ENCODE assay signal across 8 cellular contexts in genomic region chr9:131372609-131372978, GRCh38. TPM values are rescaled to one million over a fixed set of nuclear protein-coding genes. Genes with fewer than 3 reads are reported as not detected.
DNase-seq lines count a peak whose midpoint lies in the region; TF ChIP-seq lines count a peak whose summit lies in the region.
"Not testable (repeated sequence)": the region's sequence is repeated elsewhere in the genome, so short reads cannot be mapped to it uniquely, and the experiment has no call there.

No MANE protein-coding gene starts in this region.

- not testable (repeated sequence) for H4K5ac ChIP-seq in mesendoderm (ENCODE audit: low read length)

- not testable (repeated sequence) for TF ChIP-seq CTCF in GM12864 (IDR thresholded peaks at IDR 0.05; ENCODE audit: low read depth, low read length, missing control alignments); breast epithelium (IDR thresholded peaks at IDR 0.05); fibroblast of villous mesenchyme (IDR thresholded peaks at IDR 0.05; ENCODE audit: insufficient read depth, low read depth, low read length); sigmoid colon (IDR thresholded peaks at IDR 0.05); vagina (IDR thresholded peaks at IDR 0.05)

- CTCF ChIA-PET in activated CD4-positive, alpha-beta T cell treated with anti-CD3 and anti-CD28 coated beads, Interleukin-2, amount 10 ng/mL, durations not matched to agents 7 days and 5 days (lab: Charles Lee) = interaction anchor here (0.5 to 1.4 kb wide), 10 partner anchors 11 to 644 kb away, joined by 3 to 6 read pairs (median 4); no protein-coding TSS in a partner anchor

- peak overlapping the region; percentile 72 for H3K4me3 ChIP-seq in GM12864 (ENCODE audit: low read depth, low read length)
- H3K4me3 ChIP-seq in breast epithelium = peak overlapping the region; percentile 56 to 75 (median 72)
- H3K4me3 ChIP-seq in fibroblast of villous mesenchyme (ENCODE audit: low read depth, low read length) = peak overlapping the region; percentile 80
- not testable (repeated sequence) for H3K4me3 ChIP-seq in mesendoderm (ENCODE audit: low read length)
- H3K4me3 ChIP-seq in sigmoid colon = peak overlapping the region; percentile 55 to 62 (median 58)
- H3K4me3 ChIP-seq in vagina = peak overlapping the region; percentile 63 to 79

- not testable (repeated sequence) for H3K36me3 ChIP-seq in breast epithelium; mesendoderm (ENCODE audit: control insufficient read depth, insufficient read depth, low read length); sigmoid colon; vagina

- H3K4me3 Mint-ChIP-seq in activated CD4-positive, alpha-beta T cell treated with anti-CD3 and anti-CD28 coated beads, Interleukin-2, amount 10 ng/mL, durations not matched to agents 7 days and 5 days = peak overlapping the region; percentile 96

- POLR2A ChIA-PET in activated CD4-positive, alpha-beta T cell treated with anti-CD3 and anti-CD28 coated beads, Interleukin-2, amount 10 ng/mL, durations not matched to agents 7 days and 5 days (lab: Charles Lee) = interaction anchor here (0.6 to 1.7 kb wide), 4 partner anchors 18 to 128 kb away, joined by 3 to 5 read pairs (median 3); no protein-coding TSS in a partner anchor

- H4K8ac ChIP-seq in mesendoderm (ENCODE audit: low read depth, low read length) = not testable (repeated sequence)

- no CpG with 5 or more reads among the region's 17 CpGs for WGBS in mesendoderm (ENCODE audit: extremely low coverage, insufficient coverage, low lambda C conversion rate)
- WGBS in sigmoid colon, 2 donors = 19 to 50% methylated on average over 17 of the region's 17 CpGs

- H2BK120ac ChIP-seq in mesendoderm (ENCODE audit: low read depth, low read length) = not testable (repeated sequence)

- not testable (repeated sequence) for H3K9me3 ChIP-seq in breast epithelium, sigmoid colon, vagina

- H3K4me1 Mint-ChIP-seq in activated CD4-positive, alpha-beta T cell treated with anti-CD3 and anti-CD28 coated beads, Interleukin-2, amount 10 ng/mL, durations not matched to agents 7 days and 5 days = peaks cover 17% of the 10 kb centered on the region

- not testable (repeated sequence) for H3K18ac ChIP-seq in mesendoderm (ENCODE audit: low read length)

- not testable (repeated sequence) for H3K27me3 Mint-ChIP-seq in activated CD4-positive, alpha-beta T cell treated with anti-CD3 and anti-CD28 coated beads, Interleukin-2, amount 10 ng/mL, durations not matched to agents 7 days and 5 days

- TF ChIP-seq POLR2A in breast epithelium (IDR thresholded peaks at IDR 0.05); sigmoid colon (IDR thresholded peaks at IDR 0.05); vagina (IDR thresholded peaks at IDR 0.05): not testable (repeated sequence)

- H3K27ac ChIP-seq in breast epithelium (peak overlapping the region; percentile 91 to 93), sigmoid colon (peak overlapping the region; percentile 92 to 95 (median 94)), vagina (peak overlapping the region; percentile 89)
- not testable (repeated sequence) for H3K27ac ChIP-seq in mesendoderm (ENCODE audit: low read depth, low read length)

- not testable (repeated sequence) for H3K23ac ChIP-seq in mesendoderm (ENCODE audit: low read length)

- DNase-seq in GM12864 (ENCODE audit: low read depth); activated CD4-positive, alpha-beta T cell treated with anti-CD3 and anti-CD28 coated beads, Interleukin-2, amount 10 ng/mL, durations not matched to agents 7 days and 5 days; breast epithelium (ENCODE audit: low spot score in 2 of 2); fibroblast of villous mesenchyme (ENCODE audit: low read depth); mesendoderm; sigmoid colon; vagina (ENCODE audit: extremely low spot score in 2 of 2): not testable (repeated sequence)
- peak; percentile 51 for DNase-seq in NCI-H69 (lab: John Stamatoyannopoulos, UW)

- H3K4me2 ChIP-seq in mesendoderm (ENCODE audit: low read length) = not testable (repeated sequence)

- H3K27ac Mint-ChIP-seq in activated CD4-positive, alpha-beta T cell treated with anti-CD3 and anti-CD28 coated beads, Interleukin-2, amount 10 ng/mL, durations not matched to agents 7 days and 5 days = peak overlapping the region; percentile 96

- not testable (repeated sequence) for H2BK5ac ChIP-seq in mesendoderm (ENCODE audit: low read length)

- not testable (repeated sequence) for H3K9ac ChIP-seq in mesendoderm (ENCODE audit: low read length)

- intact Hi-C loops in breast epithelium (cut with DNase I; ENCODE audit: low total_unique reads) = loop anchor here (10.0 kb wide), 1 partner anchor 1982 kb away; the partner anchor contains the start of genes SURF1 and SURF2
- intact Hi-C loops in sigmoid colon (cut with DNase I); vagina (cut with DNase I): not testable (repeated sequence)

- not testable (repeated sequence) for H3K79me2 ChIP-seq in mesendoderm (ENCODE audit: control insufficient read depth, insufficient read depth, low read length)

- not testable (repeated sequence) for H3K27me3 ChIP-seq in breast epithelium; mesendoderm (ENCODE audit: insufficient read depth, low read length, poor library complexity); sigmoid colon; vagina

- not testable (repeated sequence) for H3K4ac ChIP-seq in mesendoderm (ENCODE audit: low read depth, low read length)

- H3K9me3 Mint-ChIP-seq in activated CD4-positive, alpha-beta T cell treated with anti-CD3 and anti-CD28 coated beads, Interleukin-2, amount 10 ng/mL, durations not matched to agents 7 days and 5 days = not testable (repeated sequence)

- not testable (repeated sequence) for H2AK5ac ChIP-seq in mesendoderm (ENCODE audit: low read length)

- H3K4me1 ChIP-seq in breast epithelium; mesendoderm (ENCODE audit: control insufficient read depth, low read depth, low read length); vagina: not testable (repeated sequence)
- H3K4me1 ChIP-seq in sigmoid colon = peaks cover 2 to 13% (median 7%) of the 10 kb centered on the region in 4 donors

- not testable (repeated sequence) for H3K36me3 Mint-ChIP-seq in activated CD4-positive, alpha-beta T cell treated with anti-CD3 and anti-CD28 coated beads, Interleukin-2, amount 10 ng/mL, durations not matched to agents 7 days and 5 days (ENCODE audit: low read depth)

- not testable (repeated sequence) for H2BK15ac ChIP-seq in mesendoderm (replicated peaks; ENCODE audit: low read depth)

- peak overlapping the region; percentile 96 for H3K56ac ChIP-seq in mesendoderm (ENCODE audit: low read length)

- not testable (repeated sequence) for H3K79me1 ChIP-seq in mesendoderm (ENCODE audit: low read length)

- not testable (repeated sequence) for TF ChIP-seq EP300 in sigmoid colon (IDR thresholded peaks at IDR 0.05)

RNA-seq across cellular contexts. Expression of gene PRRC2B, which starts 21.3 kb away (rescaled TPM):
- total RNA-seq in activated CD4-positive, alpha-beta T cell treated with anti-CD3 and anti-CD28 coated beads, Interleukin-2, amount 10 ng/mL, durations not matched to agents 7 days and 5 days = 100 to 1,000 TPM; 281 to 303 TPM
- total RNA-seq in breast epithelium (100 to 1,000 TPM in 2 of 3 donors, 10 to 100 TPM in 1; 95.9 to 143 (median 102) TPM), fibroblast of villous mesenchyme (79.2 and 92.8 TPM in 2 replicates), sigmoid colon (10 to 100 TPM; 62.7 to 98.6 (median 78.9) TPM), vagina (116 TPM)
- polyA plus RNA-seq in mesendoderm (2013, experiment 1 of 2) = 62.7 TPM
- 70.0 TPM for polyA plus RNA-seq in mesendoderm (2013, experiment 2 of 2)
- polyA plus RNA-seq in sigmoid colon = 10 to 100 TPM; 10.8 to 85.0 (median 13.2) TPM
